Comparison of ENCODE assay signal across 9 cellular contexts in the genomic region with DNA sequence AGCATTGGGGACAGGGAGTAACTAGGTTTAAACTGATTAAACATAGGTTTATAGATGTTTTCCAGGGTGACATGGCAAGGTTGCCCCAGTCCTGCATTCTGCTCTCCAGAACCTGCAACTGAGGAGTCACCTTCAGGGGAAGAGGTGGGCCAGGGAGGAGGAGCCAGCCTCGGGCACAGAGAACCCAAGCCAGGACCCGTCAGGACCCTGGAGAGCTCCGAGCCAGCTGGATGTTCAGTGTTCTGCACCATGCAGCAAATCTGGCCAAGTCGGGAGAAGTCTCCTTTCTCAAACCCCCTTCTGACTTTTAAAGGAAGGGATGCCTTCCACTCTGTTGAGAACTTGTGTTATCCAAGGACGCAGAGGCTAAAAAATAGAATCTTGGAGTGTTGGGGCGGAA.
DNase-seq lines count a peak whose midpoint lies in the region; ATAC-seq, FAIRE-seq and TF ChIP-seq lines count a peak whose summit lies in the region.
"Had no signal": no experiment of that assay in that cellular context is flagged by ENCODE, and none has a peak within 500 bp of the region (broad histone marks: within the 10 kb centered on the region; RNA-seq: fewer than 3 reads in every experiment).

No MANE protein-coding gene starts in this region.

- CTCF ChIA-PET in H1 (lab: Charles Lee; ENCODE audit: partially characterized antibody): interaction anchor here (1.5 to 14.4 kb wide), 6 partner anchors 15 to 306 kb away, joined by 3 to 193 read pairs (median 84); no protein-coding TSS in a partner anchor

- no peak overlapping the region for H2BK15ac ChIP-seq in H1 (ENCODE audit: low read length)

- peaks cover 5% of the 10 kb centered on the region for H3K27me3 Mint-ChIP-seq in T-helper 2 cell treated with Interferon-gamma antibody and Interleukin-4, amounts not matched to agents 5 μg/mL and 100 μg/mL, for 36 hours (ENCODE audit: low read depth)

- no peak overlapping the region for H2BK5ac ChIP-seq in H1 (ENCODE audit: low read depth, low read length)

- H4K8ac ChIP-seq in H1 (ENCODE audit: extremely low read depth, insufficient read depth, low read length): no peak overlapping the region

- H3K9me3 Mint-ChIP-seq in T-helper 2 cell treated with Interferon-gamma antibody and Interleukin-4, amounts not matched to agents 5 μg/mL and 100 μg/mL, for 36 hours: no peaks in the 10 kb centered on the region

- no peaks in the 10 kb centered on the region for H3K36me3 ChIP-seq in H7 (replicated peaks; ENCODE audit: control insufficient read depth, insufficient read depth, low read length)
- no peaks in the 10 kb centered on the region for H3K36me3 ChIP-seq in H1 (ENCODE audit: control insufficient read depth in 2 of 4, insufficient read depth in 4 of 4, low read length in 3 of 4)
- no peaks in the 10 kb centered on the region for H3K36me3 ChIP-seq in stomach
- no peaks in the 10 kb centered on the region for H3K36me3 ChIP-seq in spleen
- H3K36me3 ChIP-seq: ascending aorta had no signal

- H3K14ac ChIP-seq in H1 (ENCODE audit: insufficient read length): no peak overlapping the region

- no peak overlapping the region for H3K23ac ChIP-seq in H1 (ENCODE audit: insufficient read length)

- H3K18ac ChIP-seq in H1 (ENCODE audit: extremely low read depth, low read length): no peak overlapping the region

- H3K4me3 ChIP-seq in H7 (ENCODE audit: insufficient read depth, low read depth, low read length): no peak overlapping the region
- H3K4me3 ChIP-seq in H1 (ENCODE audit: extremely low read depth in 1 of 4, insufficient read depth in 2 of 4, low read depth in 3 of 4, low read length in 4 of 4): no peak overlapping the region
- H3K4me3 ChIP-seq in stomach: no peak overlapping the region
- H3K4me3 ChIP-seq in spleen: no peak overlapping the region
- H3K4me3 ChIP-seq: ascending aorta had no signal

- no peak overlapping the region for H3K27ac Mint-ChIP-seq in T-helper 2 cell treated with Interferon-gamma antibody and Interleukin-4, amounts not matched to agents 5 μg/mL and 100 μg/mL, for 36 hours

- H3K56ac ChIP-seq in H1 (replicated peaks; ENCODE audit: insufficient read length, low read depth, low read length): no peak overlapping the region

- FAIRE-seq in H1 (lab: Jason Lieb, UNC): no peak

- H3K4ac ChIP-seq in H1 (replicated peaks; ENCODE audit: insufficient read length, low read depth, low read length): no peak overlapping the region

- H4K5ac ChIP-seq in H1 (ENCODE audit: insufficient read length, low read depth, low read length): no peak overlapping the region

- H3K4me1 ChIP-seq in H1 (replicated peaks in 1 of 4; ENCODE audit: control insufficient read depth in 3 of 4, insufficient read depth in 4 of 4, low read length in 3 of 4): no peaks in the 10 kb centered on the region
- no peaks in the 10 kb centered on the region for H3K4me1 ChIP-seq in stomach
- H3K4me1 ChIP-seq in spleen: no peaks in the 10 kb centered on the region
- H3K4me1 ChIP-seq: ascending aorta had no signal

- no peak overlapping the region for H3K9ac ChIP-seq in H1 (replicated peaks in 1 of 4; ENCODE audit: extremely low read depth in 1 of 4, low read depth in 3 of 4, low read length in 3 of 4)

- H3K27ac ChIP-seq in H1 (ENCODE audit: low read depth, low read length): no peak overlapping the region
- no peak overlapping the region for H3K27ac ChIP-seq in stomach
- H3K27ac ChIP-seq in spleen: no peak overlapping the region
- H3K27ac ChIP-seq: ascending aorta had no signal

- no peak for TF ChIP-seq RAD21 in H1 (IDR thresholded peaks at IDR 0.05 in 1 of 2, conservative IDR thresholded peaks at IDR 0.05 in 1 of 2; ENCODE audit: low read depth in 2 of 2, low read length in 2 of 2)

- no peaks in the 10 kb centered on the region for H3K79me1 ChIP-seq in H1 (ENCODE audit: low read depth, low read length)

- no peaks in the 10 kb centered on the region for H3K23me2 ChIP-seq in H1 (ENCODE audit: low read depth, low read length)

- no peak for TF ChIP-seq POLR2A in H1 (IDR thresholded peaks at IDR 0.05; ENCODE audit: control extremely low read depth in 1 of 2, low read depth in 2 of 2, low read length in 2 of 2)
- no peak for TF ChIP-seq POLR2A in stomach (IDR thresholded peaks at IDR 0.05)
- TF ChIP-seq POLR2A in spleen (IDR thresholded peaks at IDR 0.05): no peak

- no peak for TF ChIP-seq EP300 in H1 (IDR thresholded peaks at IDR 0.05; ENCODE audit: borderline replicate concordance in 1 of 2, low read depth in 2 of 2, low read length in 2 of 2)
- TF ChIP-seq EP300 in stomach (IDR thresholded peaks at IDR 0.05): no peak

- no peak overlapping the region for H2AFZ ChIP-seq in H1 (ENCODE audit: low read length)

- no peak for ATAC-seq in HG02763 (IDR thresholded peaks at IDR 0.05; ENCODE audit: unreplicated experiment)

- intact Hi-C loops in stomach (cut with DNase I; ENCODE audit: low total_unique reads): no loop called here
- intact Hi-C loops in spleen (cut with DNase I; ENCODE audit: low total_unique reads): loop anchor here (10.0 kb wide), 2 partner anchors 191 to 581 kb away; no protein-coding TSS in a partner anchor

- H3K4me2 ChIP-seq in H1 (ENCODE audit: insufficient read depth in 1 of 2, low read depth in 2 of 2, low read length in 2 of 2): no peak overlapping the region

- WGBS in H1 (ENCODE audit: extremely low coverage in 1 of 2, insufficient coverage in 1 of 2, insufficient read length in 1 of 2, insufficient replicate concordance in 2 of 2, low coverage in 1 of 2, low lambda C conversion rate in 2 of 2, missing lambda C conversion rate in 1 of 2), 2 experiments: 31% methylated on average over 6 of the region's 6 CpGs; no CpG with 5 or more reads in 1 of the 2 experiments
- WGBS in stomach, 5 donors: 11 to 15% (median 14%) methylated on average over 6 of the region's 6 CpGs
- WGBS in spleen, 5 donors: 10 to 16% (median 13%) methylated on average over 6 of the region's 6 CpGs

- H4K20me1 ChIP-seq in H1 (replicated peaks in 1 of 2; ENCODE audit: control insufficient read depth in 1 of 2, insufficient read depth in 2 of 2, low read length in 2 of 2): no peaks in the 10 kb centered on the region

- no peak overlapping the region for H2BK12ac ChIP-seq in H1 (ENCODE audit: low read depth, low read length)

- H4K91ac ChIP-seq in H1 (replicated peaks; ENCODE audit: insufficient read length, low read length): no peak overlapping the region

- POLR2A ChIA-PET in H1 (lab: Charles Lee; ENCODE audit: partially characterized antibody): no interaction called here

- DNase-seq in H7 (peak; percentile 68), H1 (ENCODE audit: low read depth in 1 of 2, low spot score in 2 of 2) (peak in 1 of 2 experiments; percentile 94), renal cortical epithelial cell (ENCODE audit: low read depth) (peak; percentile 12), stomach (no peak), occipital lobe (lab: John Stamatoyannopoulos, UW) (no peak), spleen (no peak)
- DNase-seq in T-helper 2 cell treated with Interferon-gamma antibody and Interleukin-4, amounts not matched to agents 5 μg/mL and 100 μg/mL, for 36 hours (ENCODE audit: low spot score): peak; percentile 19

- H3K9me3 ChIP-seq in H1 (ENCODE audit: insufficient read depth in 2 of 2, low read depth in 1 of 2, low read length in 1 of 2): no peaks in the 10 kb centered on the region
- no peaks in the 10 kb centered on the region for H3K9me3 ChIP-seq in stomach
- H3K9me3 ChIP-seq in spleen: no peaks in the 10 kb centered on the region
- H3K9me3 ChIP-seq: ascending aorta had no signal

- H3K4me1 Mint-ChIP-seq in T-helper 2 cell treated with Interferon-gamma antibody and Interleukin-4, amounts not matched to agents 5 μg/mL and 100 μg/mL, for 36 hours (ENCODE audit: low read depth): no peaks in the 10 kb centered on the region

- no peak overlapping the region for H2BK20ac ChIP-seq in H1 (ENCODE audit: low read length)

- no peaks in the 10 kb centered on the region for H3K36me3 Mint-ChIP-seq in T-helper 2 cell treated with Interferon-gamma antibody and Interleukin-4, amounts not matched to agents 5 μg/mL and 100 μg/mL, for 36 hours (ENCODE audit: low read depth)

- H3K4me3 Mint-ChIP-seq in T-helper 2 cell treated with Interferon-gamma antibody and Interleukin-4, amounts not matched to agents 5 μg/mL and 100 μg/mL, for 36 hours: no peak overlapping the region

- no peaks in the 10 kb centered on the region for H3K79me2 ChIP-seq in H1 (ENCODE audit: control insufficient read depth in 1 of 2, insufficient read depth in 2 of 2, low read length in 2 of 2)

- H3K27me3 ChIP-seq in H7 (ENCODE audit: control insufficient read depth, insufficient read depth, low read length) (no peaks in the 10 kb centered on the region; the same call in 1 of the 2 replicates), H1 (replicated peaks in 1 of 4; ENCODE audit: control insufficient read depth in 3 of 4, extremely low read depth in 1 of 4, insufficient read depth in 3 of 4, low read length in 3 of 4) (peaks cover 0 to 10% (median 1%) of the 10 kb centered on the region in 4 experiments; a peak in 2 of 7 replicates), stomach (peaks cover 0 to 88% (median 9%) of the 10 kb centered on the region in 3 donors), spleen (replicated peaks in 1 of 7) (peaks cover 0 to 71% (median 0%) of the 10 kb centered on the region in 7 donors)
- H3K27me3 ChIP-seq: ascending aorta had no signal

- no peak for TF ChIP-seq CTCF in H1 (IDR thresholded peaks at IDR 0.05; ENCODE audit: control extremely low read depth in 1 of 3, insufficient read depth in 1 of 3, low read depth in 1 of 3, low read length in 3 of 3)
- no peak for TF ChIP-seq CTCF in stomach (IDR thresholded peaks at IDR 0.05)
- no peak for TF ChIP-seq CTCF in spleen (IDR thresholded peaks at IDR 0.05 in 8 of 11, conservative IDR thresholded peaks at IDR 0.05 in 3 of 11)

- no peak overlapping the region for H2BK120ac ChIP-seq in H1 (replicated peaks; ENCODE audit: low read depth, low read length)

- no peak overlapping the region for H2AK5ac ChIP-seq in H1 (ENCODE audit: low read depth, low read length)

TF ChIP-seq in H1, 55 proteins besides CTCF, POLR2A, EP300 and RAD21 (continues in another document):
- TF ChIP-seq SUZ12 (IDR thresholded peaks at IDR 0.05; ENCODE audit: low read length) (no peak), SIX5 (IDR thresholded peaks at IDR 0.05; ENCODE audit: low read depth, low read length) (no peak), GTF2F1 (IDR thresholded peaks at IDR 0.05; ENCODE audit: borderline replicate concordance, low read depth, low read length) (no peak), CREB1 (IDR thresholded peaks at IDR 0.05) (no peak), SAP30 (IDR thresholded peaks at IDR 0.05; ENCODE audit: insufficient read depth, insufficient replicate concordance, low read length) (peak; percentile 95), PHF8 (conservative IDR thresholded peaks at IDR 0.05; ENCODE audit: low read depth, low read length) (no peak), HDAC2 (IDR thresholded peaks at IDR 0.05; ENCODE audit: borderline replicate concordance in 1 of 2, low read depth in 2 of 2, low read length in 2 of 2) (peak; percentile 81 to 95; a peak in 3 of 4 replicates)
- TF ChIP-seq, protein P1, sequence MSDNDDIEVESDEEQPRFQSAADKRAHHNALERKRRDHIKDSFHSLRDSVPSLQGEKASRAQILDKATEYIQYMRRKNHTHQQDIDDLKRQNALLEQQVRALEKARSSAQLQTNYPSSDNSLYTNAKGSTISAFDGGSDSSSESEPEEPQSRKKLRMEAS (IDR thresholded peaks at IDR 0.05): 0 out of 2 replicates have a peak, but pooled peaks have one; percentile 17

Comparison
In these comparisons a context has a peak if more than half of its experiments do, and no peak if none do; other contexts are left out.
1. DNase-seq: peak in H7 (single experiment), T-helper 2 cell treated with Interferon-gamma antibody and Interleukin-4, amounts not matched to agents 5 μg/mL and 100 μg/mL, for 36 hours (single experiment) and renal cortical epithelial cell (single experiment); none in stomach (single experiment), occipital lobe (single experiment) and spleen (single experiment).